9 cellular contexts compared by ENCODE assay signal in the genomic region with DNA sequence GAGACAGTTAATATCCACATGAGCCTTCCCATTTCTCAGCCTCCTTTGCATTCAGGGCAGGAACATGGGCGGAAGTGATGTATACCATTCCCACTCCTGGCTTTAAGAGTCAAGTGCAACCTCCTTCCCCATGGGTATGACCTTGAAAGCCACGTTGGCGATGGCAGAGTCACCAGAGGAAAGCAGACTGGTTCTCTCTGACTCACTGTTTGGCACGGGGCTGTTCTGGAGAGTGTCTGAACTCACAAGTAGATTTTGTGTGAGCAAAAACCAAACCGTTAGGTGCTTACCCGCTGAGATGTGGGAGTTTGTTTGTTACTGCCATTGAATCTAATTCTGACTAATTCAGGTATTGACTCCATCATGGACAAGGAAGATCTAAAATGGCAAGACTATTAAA. TPM values are rescaled to one million over a fixed set of nuclear protein-coding genes. Genes with fewer than 3 reads are reported as not detected.
A peak's percentile ranks its signal among the peaks of the same experiment; 100 is the strongest.
DNase-seq lines count a peak whose midpoint lies in the region; ATAC-seq, FAIRE-seq and TF ChIP-seq lines count a peak whose summit lies in the region.
"Had no signal": no experiment of that assay in that cellular context is flagged by ENCODE, and none has a peak within 500 bp of the region (broad histone marks: within the 10 kb centered on the region; RNA-seq: fewer than 3 reads in every experiment).

No MANE protein-coding gene starts in this region.

- no peak overlapping the region for H3K4me3 ChIP-seq in bronchial epithelial cell (ENCODE audit: low read depth, low read length)
- H3K4me3 ChIP-seq: tibial nerve had no signal

- H3K27me3 ChIP-seq in bronchial epithelial cell (ENCODE audit: control insufficient read depth, insufficient read depth, low read length): no peaks in the 10 kb centered on the region
- H3K27me3 ChIP-seq: tibial nerve had no signal

- peaks cover 9 to 13% of the 10 kb centered on the region in 2 donors for H3K9me3 Mint-ChIP-seq in stimulated activated naive CD8-positive, alpha-beta T cell treated with anti-CD3 and anti-CD28 coated beads, Interleukin-15, amount 100 ng/mL, for 72 hours

- DNase-seq in activated T-cell treated with anti-CD3 and anti-CD28 coated beads for 24 hours (ENCODE audit: low read depth) (peak; percentile 51), M059J (ENCODE audit: low read depth) (peak; percentile 18), bronchial epithelial cell (ENCODE audit: low read depth) (peak; percentile 46)
- no peak for DNase-seq in activated T-cell treated with anti-CD3 and anti-CD28 coated beads, Interleukin-2, amount 50 U/mL, for 1 hour
- peak; percentile 54 to 83 for DNase-seq in stimulated activated naive CD8-positive, alpha-beta T cell treated with anti-CD3 and anti-CD28 coated beads, Interleukin-15, amount 100 ng/mL, for 72 hours

- H3K27me3 Mint-ChIP-seq in stimulated activated naive CD8-positive, alpha-beta T cell treated with anti-CD3 and anti-CD28 coated beads, Interleukin-15, amount 100 ng/mL, for 72 hours: peaks cover 14% of the 10 kb centered on the region

- no peak for TF ChIP-seq CTCF in bronchial epithelial cell (IDR thresholded peaks at IDR 0.05; ENCODE audit: insufficient read depth, low read length, severe bottlenecking)

- H3K27ac Mint-ChIP-seq in stimulated activated naive CD8-positive, alpha-beta T cell treated with anti-CD3 and anti-CD28 coated beads, Interleukin-15, amount 100 ng/mL, for 72 hours: peak overlapping the region; percentile 55 to 85

- no peak for FAIRE-seq in bronchial epithelial cell (lab: Jason Lieb, UNC)

- H3K4me1 Mint-ChIP-seq in stimulated activated naive CD8-positive, alpha-beta T cell treated with anti-CD3 and anti-CD28 coated beads, Interleukin-15, amount 100 ng/mL, for 72 hours: peaks cover 44% of the 10 kb centered on the region

- H3K36me3 ChIP-seq in bronchial epithelial cell (ENCODE audit: control insufficient read depth, insufficient read depth, low read length): no peaks in the 10 kb centered on the region
- H3K36me3 ChIP-seq: tibial nerve had no signal

- peak overlapping the region; percentile 43 to 69 for H3K4me3 Mint-ChIP-seq in stimulated activated naive CD8-positive, alpha-beta T cell treated with anti-CD3 and anti-CD28 coated beads, Interleukin-15, amount 100 ng/mL, for 72 hours

- ATAC-seq in stimulated activated naive CD8-positive, alpha-beta T cell treated with anti-CD3 and anti-CD28 coated beads, Interleukin-15, amount 100 ng/mL, for 72 hours: peak; percentile 97
- ATAC-seq in HG03139 (IDR thresholded peaks at IDR 0.05; ENCODE audit: unreplicated experiment): no peak
- no peak for ATAC-seq in HG03159 (IDR thresholded peaks at IDR 0.05; ENCODE audit: unreplicated experiment)
- no peak for ATAC-seq in HG03457 (IDR thresholded peaks at IDR 0.05; ENCODE audit: unreplicated experiment)

RNA-seq across cellular contexts. Expression of gene PZP, which starts 36.7 kb away (rescaled TPM):
- total RNA-seq in M059J (2014; rRNA removed; shearing (Covaris generic)): not detected in 2 replicates
- total RNA-seq in bronchial epithelial cell: not detected in 2 replicates
